In genomic region chr12:46370792-46371717, GRCh38 we compare ENCODE assay signal across 8 cellular contexts. TPM values are rescaled to one million over a fixed set of nuclear protein-coding genes. Genes with fewer than 3 reads are reported as not detected.
A peak's percentile ranks its signal among the peaks of the same experiment; 100 is the strongest.
DNase-seq lines count a peak whose midpoint lies in the region; ATAC-seq and TF ChIP-seq lines count a peak whose summit lies in the region.

No MANE protein-coding gene starts in this region.

- peak overlapping the region; percentile 96 for H3K4me3 Mint-ChIP-seq in activated CD8-positive, alpha-beta T cell treated with anti-CD3 and anti-CD28 coated beads for 36 hours

- intact Hi-C loops in activated CD8-positive, alpha-beta T cell treated with anti-CD3 and anti-CD28 coated beads for 36 hours (cut with micrococcal nuclease), result loop anchor here (5.0 to 10.0 kb wide), 6 partner anchors 86 to 376 kb away; partner anchors contain the start of genes SCAF11 and SLC38A1

- peaks cover 61% of the 10 kb centered on the region for H3K36me3 Mint-ChIP-seq in activated CD8-positive, alpha-beta T cell treated with anti-CD3 and anti-CD28 coated beads for 36 hours (ENCODE audit: low read depth)

- peak; percentile 46 for ATAC-seq in GM19372 (IDR thresholded peaks at IDR 0.05; ENCODE audit: low read depth, unreplicated experiment)
- peak; percentile 48 for ATAC-seq in HG03469 (IDR thresholded peaks at IDR 0.05; ENCODE audit: unreplicated experiment)
- peak; percentile 38 for ATAC-seq in activated CD8-positive, alpha-beta T cell treated with anti-CD3 and anti-CD28 coated beads for 36 hours

- POLR2A ChIA-PET in activated CD8-positive, alpha-beta T cell treated with anti-CD3 and anti-CD28 coated beads for 36 hours (lab: Charles Lee), result interaction anchor here (0.8 to 8.2 kb wide), 18 partner anchors 9 to 380 kb away, joined by 3 to 98 read pairs (median 6); partner anchors contain the start of gene SLC38A1

- no peak for TF ChIP-seq CTCF in activated CD8-positive, alpha-beta T cell treated with anti-CD3 and anti-CD28 coated beads for 36 hours (IDR thresholded peaks at IDR 0.05)

- peak; percentile 97 for DNase-seq in CD1c-positive myeloid dendritic cell (ENCODE audit: extremely low spot score)
- peak; percentile 92 for DNase-seq in NCI-H82 (lab: John Stamatoyannopoulos, UW)
- peak; percentile 93 for DNase-seq in activated CD8-positive, alpha-beta T cell treated with anti-CD3 and anti-CD28 coated beads for 36 hours
- peak; percentile 98 for DNase-seq in ecto neural progenitor cell (ENCODE audit: low spot score)
- DNase-seq in lung microvascular endothelial cell (ENCODE audit: low read depth in 2 of 2), result peak; percentile 93 to 94
- peak; percentile 84 to 90 (median 87) for DNase-seq in stimulated activated CD4-positive, alpha-beta T cell treated with anti-CD3 and anti-CD28 coated beads, TNF-alpha, amount 100 ng/mL, for 48 hours (ENCODE audit: low read depth in 3 of 3)

- CTCF ChIA-PET in activated CD8-positive, alpha-beta T cell treated with anti-CD3 and anti-CD28 coated beads for 36 hours (lab: Charles Lee), result interaction anchor here (0.9 to 1.3 kb wide), 3 partner anchors 17 to 380 kb away, joined by 3 to 4 read pairs (median 3); no protein-coding TSS in a partner anchor

- peak overlapping the region; percentile 99 for H3K27ac Mint-ChIP-seq in activated CD8-positive, alpha-beta T cell treated with anti-CD3 and anti-CD28 coated beads for 36 hours

- peaks cover 59% of the 10 kb centered on the region for H3K4me1 Mint-ChIP-seq in activated CD8-positive, alpha-beta T cell treated with anti-CD3 and anti-CD28 coated beads for 36 hours (ENCODE audit: low read depth)

- no peaks in the 10 kb centered on the region for H3K9me3 Mint-ChIP-seq in activated CD8-positive, alpha-beta T cell treated with anti-CD3 and anti-CD28 coated beads for 36 hours

- peaks cover 4% of the 10 kb centered on the region for H3K27me3 Mint-ChIP-seq in activated CD8-positive, alpha-beta T cell treated with anti-CD3 and anti-CD28 coated beads for 36 hours

RNA-seq across cellular contexts. Expression of gene SLC38A2, which starts 1.5 kb away (rescaled TPM):
- total RNA-seq in activated CD8-positive, alpha-beta T cell treated with anti-CD3 and anti-CD28 coated beads for 36 hours, result 100 to 1,000 TPM; 216 to 219 TPM
- total RNA-seq in lung microvascular endothelial cell, result 331 and 546 TPM in 2 replicates

Comparison
In these comparisons a context has a peak if more than half of its experiments do, and no peak if none do; other contexts are left out.
1. Peak in every context shown above with its lines: DNase-seq and ATAC-seq.